16 cellular contexts compared by ENCODE assay signal in genomic region chr6:53031281-53031680, GRCh38. TPM values are rescaled to one million over a fixed set of nuclear protein-coding genes. Genes with fewer than 3 reads are reported as not detected.
DNase-seq lines count a peak whose midpoint lies in the region; TF ChIP-seq lines count a peak whose summit lies in the region.
"Had no signal": no experiment of that assay in that cellular context is flagged by ENCODE, and none has a peak within 500 bp of the region (broad histone marks: within the 10 kb centered on the region; RNA-seq: fewer than 3 reads in every experiment).

No MANE protein-coding gene starts in this region.

- intact Hi-C loops in lower leg skin (cut with DNase I; ENCODE audit: low total_unique reads), result no loop called here

- H3K27ac ChIP-seq in caudate nucleus (ENCODE audit: low read depth, low read length) (peak overlapping the region; percentile 49), layer of hippocampus (ENCODE audit: low read depth, low read length) (peak overlapping the region; percentile 53)

- TF ChIP-seq CTCF in lower leg skin (IDR thresholded peaks at IDR 0.05), result no peak

- no peak overlapping the region for H3K4me3 ChIP-seq in lower leg skin (ENCODE audit: low read depth, poor library complexity, severe bottlenecking)
- H3K4me3 ChIP-seq: HAP-1 had no signal

- no peaks in the 10 kb centered on the region for H3K27me3 ChIP-seq in layer of hippocampus (ENCODE audit: control insufficient read depth, insufficient read depth, low read length)

- DNase-seq in Ammon's horn (ENCODE audit: low spot score) (peak; percentile 45), caudate nucleus (lab: John Stamatoyannopoulos, UW) (peak in 2 of 61 donors; percentile 12 to 19), superior temporal gyrus (ENCODE audit: extremely low spot score) (peak; percentile 77), lower leg skin (ENCODE audit: low spot score in 2 of 2) (no peak), NCI-H526 treated with DMSO at 0.1 percent for 48 hours (lab: John Stamatoyannopoulos, UW) (no peak)
- no peak for DNase-seq in activated T-cell treated with anti-CD3 and anti-CD28 coated beads, Interleukin-2, amount 50 U/mL, for 48 hours
- DNase-seq: 8988T; C1 segment of cervical spinal cord; CD4-positive, alpha-beta T cell; COR-L47; DMS153; DND-41; GDM1 had no signal

- 89% methylated on average over 4 of the region's 4 CpGs for WGBS in lower leg skin, 2 donors

- no peak for TF ChIP-seq POLR2A in lower leg skin (IDR thresholded peaks at IDR 0.05)

RNA-seq across cellular contexts. Expression of gene CILK1, which starts 30.3 kb away (rescaled TPM):
- total RNA-seq in lower leg skin, result 10 to 100 TPM; 13.1 to 22.5 (median 17.4) TPM

RNA-seq across cellular contexts. Expression of gene FBXO9, which starts 33.9 kb away (rescaled TPM):
- total RNA-seq in lower leg skin, result 10 to 100 TPM; 22.5 to 45.0 (median 28.3) TPM

RNA-seq across cellular contexts. Expression of gene GSTA4, which starts 36.2 kb away (rescaled TPM):
- total RNA-seq in lower leg skin, result 100 to 1,000 TPM; 114 to 148 (median 117) TPM
- total RNA-seq: HT1080 had no signal

Comparison
In these comparisons a context has a peak if more than half of its experiments do, and no peak if none do; other contexts are left out.
1. DNase-seq: peak in Ammon's horn (single experiment) and superior temporal gyrus (single experiment); none in lower leg skin (0 of 2), activated T-cell treated with anti-CD3 and anti-CD28 coated beads, Interleukin-2, amount 50 U/mL, for 48 hours (0 of 2) and NCI-H526 treated with DMSO at 0.1 percent for 48 hours (single experiment).